17 cellular contexts compared by ENCODE assay signal in the genomic region with DNA sequence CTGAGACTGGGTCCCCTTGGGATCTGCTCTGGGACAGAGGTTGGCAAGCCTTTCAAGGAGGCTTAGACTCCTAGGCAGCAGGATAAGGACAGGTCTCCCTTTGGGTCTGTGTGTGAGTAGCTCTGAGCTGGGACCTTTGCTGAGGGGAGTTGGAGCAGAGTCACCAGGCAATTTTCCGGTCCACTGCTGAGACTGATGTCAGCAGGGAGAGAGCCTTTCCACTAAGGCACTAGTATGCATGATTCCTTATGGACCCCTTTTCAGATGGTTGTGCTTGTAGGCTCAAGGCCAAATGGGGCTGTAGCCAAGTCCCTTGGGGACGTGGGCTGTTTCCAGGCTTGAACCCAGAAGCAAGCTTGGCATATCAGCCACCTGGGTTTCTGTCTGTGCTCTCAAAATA.
"Had no signal": no experiment of that assay in that cellular context is flagged by ENCODE, and none has a peak within 500 bp of the region (broad histone marks: within the 10 kb centered on the region; RNA-seq: fewer than 3 reads in every experiment).

No MANE protein-coding gene starts in this region.

- H3K4me3 Mint-ChIP-seq: activated naive CD8-positive, alpha-beta T cell; activated T-cell treated with anti-CD3 and anti-CD28 coated beads, Interleukin-2, amount 50 U/mL, for 24 hours; neural crest cell had no signal

- H3K4me3 ChIP-seq: esophagus muscularis mucosa, pancreas had no signal

- DNase-seq: activated CD4-positive, alpha-beta T cell treated with anti-CD3 and anti-CD28 coated beads, Interleukin-2, amount 50 U/mL, for 1 hour; activated CD4-positive, CD25-positive, alpha-beta regulatory T cell; activated effector memory CD4-positive, alpha-beta T cell treated with Interleukin-2 at 50 U/mL for 16 hours; activated T-cell treated with anti-CD3 and anti-CD28 coated beads, Interleukin-2, amount 50 U/mL, for 24 hours; anterior cingulate cortex; foreskin keratinocyte; left ventricle myocardium superior; pancreas; stimulated activated CD4-positive, alpha-beta T cell treated with anti-CD3 and anti-CD28 coated beads, Interleukin-2, amount 100 ng/mL, for 48 hours; stimulated activated naive CD4-positive, alpha-beta T cell treated with Interleukin-2 at 50 U/mL for 16 hours; T-helper 2 cell; trophoblast cell had no signal

- H3K27me3 Mint-ChIP-seq: activated naive CD8-positive, alpha-beta T cell; activated T-cell treated with anti-CD3 and anti-CD28 coated beads, Interleukin-2, amount 50 U/mL, for 24 hours had no signal

- H3K27ac Mint-ChIP-seq: activated naive CD8-positive, alpha-beta T cell; activated T-cell treated with anti-CD3 and anti-CD28 coated beads, Interleukin-2, amount 50 U/mL, for 24 hours had no signal

- H3K4me1 Mint-ChIP-seq: neural crest cell had no signal

- FAIRE-seq: islet of Langerhans, pancreas, TTC549 had no signal

- ATAC-seq: foreskin keratinocyte, left ventricle myocardium superior, pancreas had no signal

- H3K27me3 ChIP-seq: esophagus muscularis mucosa, foreskin keratinocyte, pancreas had no signal

- H3K36me3 ChIP-seq: pancreas had no signal
